ENCODE assay signal across 16 cellular contexts in the genomic region with DNA sequence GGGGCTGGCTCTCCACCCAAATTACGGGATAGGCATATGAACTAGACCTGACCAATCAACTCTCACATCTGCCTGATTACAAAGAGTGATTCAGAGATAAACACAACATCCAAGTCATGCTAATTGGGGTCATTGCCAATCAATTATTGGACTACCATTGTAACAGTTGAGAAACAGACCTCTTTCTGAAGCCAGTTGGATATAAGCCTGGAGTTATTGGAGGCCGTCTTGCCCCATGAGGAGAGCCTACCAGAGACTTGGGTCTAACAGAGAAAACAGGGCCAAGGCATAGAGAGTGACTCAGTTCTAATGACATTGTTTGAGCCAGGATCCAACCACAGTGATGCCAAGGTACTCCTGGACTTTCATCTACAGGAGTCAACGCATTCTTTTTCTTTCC. TPM values are rescaled to one million over a fixed set of nuclear protein-coding genes. Genes with fewer than 3 reads are reported as not detected.
DNase-seq lines count a peak whose midpoint lies in the region; FAIRE-seq and TF ChIP-seq lines count a peak whose summit lies in the region.
"Had no signal": no experiment of that assay in that cellular context is flagged by ENCODE, and none has a peak within 500 bp of the region (broad histone marks: within the 10 kb centered on the region; RNA-seq: fewer than 3 reads in every experiment).

No MANE protein-coding gene starts in this region.

- H3K4me3 ChIP-seq in MG63 = no peak overlapping the region
- H3K4me3 ChIP-seq in uterus = no peak overlapping the region
- H3K4me3 ChIP-seq: GM23338, HAP-1 had no signal

- no peaks in the 10 kb centered on the region for H3K4me1 ChIP-seq in uterus
- H3K4me1 ChIP-seq: BE2C, HAP-1 had no signal

- H3K36me3 ChIP-seq in MG63 (no peaks in the 10 kb centered on the region), uterus (no peaks in the 10 kb centered on the region)
- H3K36me3 ChIP-seq: BE2C, HAP-1 had no signal

- no peak overlapping the region for H3K27ac ChIP-seq in uterus
- H3K27ac ChIP-seq: 22Rv1, C4-2B had no signal

- DNase-seq in AG08395 (ENCODE audit: low spot score) = peak; percentile 3
- peak; percentile 77 for DNase-seq in MG63
- DNase-seq in fibroblast of gingiva (ENCODE audit: low read depth) = peak; percentile 57
- DNase-seq in renal cortical epithelial cell (ENCODE audit: low read depth) = peak; percentile 34
- DNase-seq in NCI-H2081 treated with DMSO at 0.1 percent for 48 hours (lab: John Stamatoyannopoulos, UW) = no peak
- DNase-seq in uterus = no peak
- DNase-seq in GM12891 (ENCODE audit: insufficient read length, low spot score) = no peak
- DNase-seq in effector CD8-positive, alpha-beta T cell (lab: John Stamatoyannopoulos, UW) = no peak
- DNase-seq: BE2C; CD4-positive, alpha-beta memory T cell; DMS79 treated with DMSO at 0.1 percent for 48 hours; EL had no signal

- FAIRE-seq in GM12891 (lab: Jason Lieb, UNC) = no peak

- H3K9me3 ChIP-seq in MG63 (peaks cover 5% of the 10 kb centered on the region), uterus (no peaks in the 10 kb centered on the region)
- H3K9me3 ChIP-seq: BE2C, HAP-1 had no signal

- TF ChIP-seq POLR2A in uterus (IDR thresholded peaks at IDR 0.05) (no peak), GM12891 (IDR thresholded peaks at IDR 0.05; ENCODE audit: low read depth, low read length) (no peak)

- no peaks in the 10 kb centered on the region for H3K27me3 ChIP-seq in MG63
- no peaks in the 10 kb centered on the region for H3K27me3 ChIP-seq in uterus
- H3K27me3 ChIP-seq: BE2C had no signal

- intact Hi-C loops in uterus (cut with DNase I; ENCODE audit: low total_unique reads) = no loop called here

- TF ChIP-seq CTCF in uterus (IDR thresholded peaks at IDR 0.05) = no peak

TF ChIP-seq in GM12891, 5 proteins besides CTCF, POLR2A, EP300 and RAD21:
- TF ChIP-seq POU2F2 (IDR thresholded peaks at IDR 0.05; ENCODE audit: low read depth, low read length) (no peak), POLR2AphosphoS5 (IDR thresholded peaks at IDR 0.05; ENCODE audit: low read depth, low read length) (no peak), SPI1 (IDR thresholded peaks at IDR 0.05; ENCODE audit: low read depth, low read length) (no peak), PAX5 (IDR thresholded peaks at IDR 0.05; ENCODE audit: insufficient read depth, low read length, severe bottlenecking) (no peak), TAF1 (IDR thresholded peaks at IDR 0.05; ENCODE audit: low read depth, low read length) (no peak)
TF ChIP-seq in GM12891: peak in this region for 0.

RNA-seq across cellular contexts. Expression of a gene that starts 39.4 kb away (rescaled TPM):
- 2.4 and 3.1 TPM in 2 replicates for total RNA-seq in MG63 (2014; rRNA removed; shearing (Covaris generic); ENCODE audit: low replicate concordance)
- total RNA-seq in renal cortical epithelial cell = 17.0 and 26.6 TPM in 2 replicates
- total RNA-seq in uterus = 10 to 100 TPM; 11.0 to 24.7 (median 19.8) TPM
- polyA plus RNA-seq in GM12891 (2012; ENCODE audit: low read depth, missing spikeins) = 3.5 TPM

Comparison
In these comparisons a context has a peak if more than half of its experiments do, and no peak if none do; other contexts are left out.
1. DNase-seq: peak in AG08395 (single experiment), MG63 (single experiment), fibroblast of gingiva (single experiment) and renal cortical epithelial cell (single experiment); none in NCI-H2081 treated with DMSO at 0.1 percent for 48 hours (single experiment), uterus (0 of 2), GM12891 (single experiment) and effector CD8-positive, alpha-beta T cell (single experiment).